In the genomic region with DNA sequence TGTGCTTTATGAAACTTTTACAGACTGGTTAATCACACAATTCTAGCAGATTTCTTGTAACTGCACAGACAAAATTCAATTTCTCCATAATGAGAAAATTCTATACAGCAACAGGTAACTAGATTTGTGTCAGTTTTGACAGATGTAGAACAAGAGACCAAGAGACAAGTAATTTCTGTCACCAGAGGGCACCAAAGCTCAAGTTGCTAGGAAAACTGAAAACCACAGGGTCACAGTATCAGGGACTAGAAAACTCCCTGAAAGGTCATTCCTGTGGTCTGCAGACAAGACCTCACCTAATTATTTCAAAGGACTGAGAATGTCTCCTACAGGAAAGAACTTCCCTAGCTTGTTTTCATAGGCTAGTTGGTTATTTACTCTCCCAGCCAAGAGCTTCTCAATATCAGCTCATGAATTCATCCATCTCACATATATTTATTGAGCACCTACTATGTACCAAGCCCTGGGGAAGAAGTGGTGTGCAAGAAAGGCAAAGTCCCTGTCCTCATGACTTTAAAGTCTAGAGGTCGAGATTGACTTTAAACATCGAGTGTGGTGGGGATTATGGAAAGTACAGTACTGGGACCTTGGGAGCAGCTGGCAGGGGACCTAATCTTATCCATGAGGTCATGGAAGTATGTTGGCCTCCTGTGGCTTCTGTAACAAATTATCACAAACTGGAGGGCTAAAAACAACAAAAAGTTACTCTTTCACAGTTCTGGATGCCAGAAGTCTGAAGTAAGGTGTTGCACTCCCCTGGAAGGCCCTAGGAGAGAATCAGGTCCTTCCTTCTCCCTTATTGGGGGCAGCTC, we compare ENCODE assay signal across 9 cellular contexts. TPM values are rescaled to one million over a fixed set of nuclear protein-coding genes. Genes with fewer than 3 reads are reported as not detected.
DNase-seq lines count a peak whose midpoint lies in the region; ATAC-seq and TF ChIP-seq lines count a peak whose summit lies in the region.
"Had no signal": no experiment of that assay in that cellular context is flagged by ENCODE, and none has a peak within 500 bp of the region (broad histone marks: within the 10 kb centered on the region; RNA-seq: fewer than 3 reads in every experiment).

No MANE protein-coding gene starts in this region.

- H3K36me3 Mint-ChIP-seq in activated CD4-positive, alpha-beta T cell treated with anti-CD3 and anti-CD28 coated beads, Interleukin-2, amount 10 ng/mL, durations not matched to agents 7 days and 5 days (ENCODE audit: low read depth), result peaks cover 5% of the 10 kb centered on the region
- no peaks in the 10 kb centered on the region for H3K36me3 Mint-ChIP-seq in progenitor cell of endocrine pancreas (ENCODE audit: insufficient read depth)

- POLR2A ChIA-PET in activated CD4-positive, alpha-beta T cell treated with anti-CD3 and anti-CD28 coated beads, Interleukin-2, amount 10 ng/mL, durations not matched to agents 7 days and 5 days (lab: Charles Lee), result interaction anchor here (0.6 kb wide), 1 partner anchor 203 kb away, joined by 3 read pairs; no protein-coding TSS in a partner anchor

- CTCF ChIA-PET in activated CD4-positive, alpha-beta T cell treated with anti-CD3 and anti-CD28 coated beads, Interleukin-2, amount 10 ng/mL, durations not matched to agents 7 days and 5 days (lab: Charles Lee), result interaction anchor here (0.8 to 4.9 kb wide), 7 partner anchors 11 to 124 kb away, joined by 3 to 27 read pairs (median 5); no protein-coding TSS in a partner anchor

- DNase-seq in COLO668 (lab: John Stamatoyannopoulos, UW; ENCODE audit: unreplicated experiment), result peak; percentile 28
- DNase-seq in NCI-H2107 treated with DMSO at 0.1 percent for 48 hours (lab: John Stamatoyannopoulos, UW; ENCODE audit: unreplicated experiment), result peak; percentile 46
- DNase-seq in activated CD4-positive, alpha-beta T cell treated with anti-CD3 and anti-CD28 coated beads, Interleukin-2, amount 10 ng/mL, durations not matched to agents 7 days and 5 days, result peak; percentile 65
- DNase-seq in glomerular visceral epithelial cell (ENCODE audit: extremely low spot score), result peak; percentile 75
- DNase-seq in progenitor cell of endocrine pancreas (ENCODE audit: low spot score, unreplicated experiment), result peak; percentile 26
- DNase-seq in activated T-cell treated with anti-CD3 and anti-CD28 coated beads, Interleukin-2, amount 50 U/mL, for 1 hour, result no peak

- H3K9me3 Mint-ChIP-seq in activated CD4-positive, alpha-beta T cell treated with anti-CD3 and anti-CD28 coated beads, Interleukin-2, amount 10 ng/mL, durations not matched to agents 7 days and 5 days, result peaks cover 3% of the 10 kb centered on the region
- H3K9me3 Mint-ChIP-seq in progenitor cell of endocrine pancreas (ENCODE audit: low read depth), result peaks cover 5% of the 10 kb centered on the region

- peaks cover 2% of the 10 kb centered on the region for H3K27me3 Mint-ChIP-seq in activated CD4-positive, alpha-beta T cell treated with anti-CD3 and anti-CD28 coated beads, Interleukin-2, amount 10 ng/mL, durations not matched to agents 7 days and 5 days
- peaks cover 4% of the 10 kb centered on the region for H3K27me3 Mint-ChIP-seq in progenitor cell of endocrine pancreas

- H3K27ac Mint-ChIP-seq in activated CD4-positive, alpha-beta T cell treated with anti-CD3 and anti-CD28 coated beads, Interleukin-2, amount 10 ng/mL, durations not matched to agents 7 days and 5 days, result no peak overlapping the region
- H3K27ac Mint-ChIP-seq in progenitor cell of endocrine pancreas, result peak overlapping the region; percentile 43
- H3K27ac Mint-ChIP-seq: natural killer cell treated with Interleukin-12 subunit alpha and Interleukin-12 subunit beta and Interleukin-15 and Interleukin-18, amount 100 ng/mL, for 72 hours had no signal

- TF ChIP-seq CTCF in progenitor cell of endocrine pancreas (IDR thresholded peaks at IDR 0.05; ENCODE audit: unreplicated experiment), result peak; percentile 72

- H3K4me3 Mint-ChIP-seq in activated CD4-positive, alpha-beta T cell treated with anti-CD3 and anti-CD28 coated beads, Interleukin-2, amount 10 ng/mL, durations not matched to agents 7 days and 5 days, result no peak overlapping the region
- H3K4me3 Mint-ChIP-seq in progenitor cell of endocrine pancreas (ENCODE audit: low read depth), result no peak overlapping the region
- H3K4me3 Mint-ChIP-seq: natural killer cell treated with Interleukin-12 subunit alpha and Interleukin-12 subunit beta and Interleukin-15 and Interleukin-18, amount 100 ng/mL, for 72 hours had no signal

- ATAC-seq in GM18867 (IDR thresholded peaks at IDR 0.05; ENCODE audit: unreplicated experiment) (peak; percentile 62), GM21825 (IDR thresholded peaks at IDR 0.05; ENCODE audit: unreplicated experiment) (no peak)

- peaks cover 32% of the 10 kb centered on the region for H3K4me1 Mint-ChIP-seq in activated CD4-positive, alpha-beta T cell treated with anti-CD3 and anti-CD28 coated beads, Interleukin-2, amount 10 ng/mL, durations not matched to agents 7 days and 5 days
- peaks cover 15% of the 10 kb centered on the region for H3K4me1 Mint-ChIP-seq in progenitor cell of endocrine pancreas (ENCODE audit: low read depth)

RNA-seq across cellular contexts. Expression of a gene that starts 47.8 kb away (rescaled TPM):
- 1 to 10 TPM; 5.8 to 6.7 TPM for total RNA-seq in activated CD4-positive, alpha-beta T cell treated with anti-CD3 and anti-CD28 coated beads, Interleukin-2, amount 10 ng/mL, durations not matched to agents 7 days and 5 days
- 11.9 and 13.8 TPM in 2 replicates for total RNA-seq in progenitor cell of endocrine pancreas
